17 cellular contexts compared by ENCODE assay signal in the genomic region with DNA sequence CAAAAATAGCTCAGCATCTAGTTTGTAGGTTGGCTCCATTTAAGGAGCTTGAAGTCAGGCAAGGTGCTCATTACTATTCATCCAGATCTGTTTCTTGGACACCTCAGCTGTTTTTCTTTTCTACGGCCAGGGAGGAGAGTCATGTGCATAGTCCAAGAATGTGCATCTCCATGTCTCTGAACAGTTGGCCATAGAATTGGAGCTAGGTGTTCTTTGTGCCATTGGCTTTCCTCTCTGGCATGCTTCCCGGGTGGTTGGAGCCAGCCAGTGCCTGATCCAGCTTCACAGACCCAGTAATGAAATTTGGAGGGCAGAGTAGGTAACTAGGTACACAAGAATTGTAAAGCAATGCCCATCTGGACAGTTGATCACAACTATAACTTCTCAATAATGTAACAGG. TPM values are rescaled to one million over a fixed set of nuclear protein-coding genes. Genes with fewer than 3 reads are reported as not detected.
"Had no signal": no experiment of that assay in that cellular context is flagged by ENCODE, and none has a peak within 500 bp of the region (broad histone marks: within the 10 kb centered on the region; RNA-seq: fewer than 3 reads in every experiment).

No MANE protein-coding gene starts in this region.

- H3K27ac Mint-ChIP-seq: naive thymus-derived CD4-positive, alpha-beta T cell had no signal

- H3K27ac ChIP-seq: coronary artery, neutrophil, sigmoid colon, stomach, thoracic aorta, transverse colon had no signal

- H3K27me3 ChIP-seq: neutrophil, sigmoid colon, stomach, transverse colon had no signal

- H3K36me3 ChIP-seq: neutrophil, sigmoid colon, stomach, thoracic aorta, transverse colon had no signal

- ATAC-seq: naive thymus-derived CD4-positive, alpha-beta T cell had no signal

- H3K9me3 ChIP-seq: neutrophil, sigmoid colon, stomach, thoracic aorta, transverse colon had no signal

- H3K4me3 Mint-ChIP-seq: naive thymus-derived CD4-positive, alpha-beta T cell had no signal

- H3K4me1 Mint-ChIP-seq: naive thymus-derived CD4-positive, alpha-beta T cell had no signal

- H3K4me1 ChIP-seq: sigmoid colon, stomach, transverse colon had no signal

- H3K36me3 Mint-ChIP-seq: naive thymus-derived CD4-positive, alpha-beta T cell had no signal

- DNase-seq: effector CD4-positive, alpha-beta T cell; foreskin melanocyte; islet precursor cell; mammary epithelial cell; naive thymus-derived CD4-positive, alpha-beta T cell; sigmoid colon; small intestine; stimulated activated CD4-positive, alpha-beta T cell treated with anti-CD3 and anti-CD28 coated beads, Interleukin-12 subunit alpha, Interleukin-12 subunit beta, amount 100 ng/mL, for 4 hours; stimulated activated naive CD4-positive, alpha-beta T cell; stomach; substantia nigra; transverse colon had no signal

- H3K4me3 ChIP-seq: coronary artery, sigmoid colon, stomach, thoracic aorta, transverse colon had no signal

RNA-seq across cellular contexts. Expression of a gene that starts 21.6 kb away (rescaled TPM):
- total RNA-seq: mammary epithelial cell; mononuclear cell; naive thymus-derived CD4-positive, alpha-beta T cell; pulmonary artery endothelial cell had no signal
